3 cellular contexts compared by ENCODE assay signal in the genomic region with DNA sequence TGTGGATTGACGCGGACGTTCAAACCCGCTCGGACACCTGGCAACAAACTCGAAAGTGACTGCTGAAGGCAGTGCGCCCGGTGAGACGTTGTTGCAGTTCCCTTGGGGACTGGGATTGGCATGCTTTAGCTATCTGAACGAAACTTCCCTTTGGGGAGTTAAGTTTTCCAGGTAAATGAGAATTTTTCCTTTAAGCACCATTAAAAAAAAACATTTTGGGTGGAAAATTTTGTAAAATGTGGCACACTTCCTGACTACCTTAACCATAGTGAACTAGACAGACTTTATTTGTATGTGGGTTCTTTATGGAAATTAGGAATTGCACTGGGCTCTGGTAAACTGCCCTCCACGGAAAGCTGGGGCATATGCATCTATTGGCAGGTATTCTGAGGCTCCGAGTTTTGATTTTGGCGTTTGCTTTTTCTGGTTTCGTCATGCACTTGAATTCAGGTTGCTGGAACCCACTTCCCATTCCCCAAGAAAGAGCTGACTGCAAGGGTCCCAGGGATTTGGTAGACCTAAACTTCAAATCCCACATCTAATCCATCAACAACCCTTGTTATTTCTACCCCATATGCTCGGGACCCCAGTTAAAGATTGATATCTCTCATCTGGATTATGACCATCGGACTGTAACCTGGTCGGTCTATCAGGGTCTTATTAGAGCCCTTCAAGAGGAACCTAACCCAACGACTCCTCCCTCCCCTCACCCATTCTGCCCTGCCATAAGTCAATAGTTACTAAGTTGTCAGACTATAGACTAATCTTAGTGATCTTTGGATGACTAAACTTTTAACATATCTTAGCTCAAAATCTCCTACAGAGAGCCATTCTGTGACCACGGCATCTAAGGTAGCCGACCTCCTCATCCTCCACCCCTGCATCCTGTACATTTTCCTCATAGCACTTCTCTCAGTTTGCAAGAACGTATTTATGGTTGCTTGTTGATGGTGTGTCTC.
TF ChIP-seq lines count a peak whose summit lies in the region.

No MANE protein-coding gene starts in this region.

TF ChIP-seq in SK-N-SH, 30 proteins besides CTCF, POLR2A, EP300 and RAD21 (continued from another document and continues in another):
- TF ChIP-seq GATA2 (CRISPR knock-in tag; IDR thresholded peaks at IDR 0.05) (no peak), FOSL2 (IDR thresholded peaks at IDR 0.05; ENCODE audit: borderline replicate concordance, low read depth) (0 out of 2 replicates have a peak, but pooled peaks have one; percentile 9), TAF1 (IDR thresholded peaks at IDR 0.05; ENCODE audit: borderline replicate concordance, low read depth, low read length) (no peak), SMC3 (IDR thresholded peaks at IDR 0.05; ENCODE audit: low read depth, low read length) (no peak), RCOR1 (IDR thresholded peaks at IDR 0.05; ENCODE audit: low read length) (no peak), NFIC (IDR thresholded peaks at IDR 0.05; ENCODE audit: borderline replicate concordance) (no peak), SIN3A (IDR thresholded peaks at IDR 0.05; ENCODE audit: borderline replicate concordance, low read depth, low read length) (no peak), GABPA (IDR thresholded peaks at IDR 0.05; ENCODE audit: low read depth) (no peak), TEAD4 (IDR thresholded peaks at IDR 0.05; ENCODE audit: borderline replicate concordance, insufficient read depth) (no peak), ELF1 (IDR thresholded peaks at IDR 0.05) (no peak), POLR2AphosphoS5 (IDR thresholded peaks at IDR 0.05; ENCODE audit: low read depth, low read length) (no peak), RXRA (IDR thresholded peaks at IDR 0.05; ENCODE audit: borderline replicate concordance, low read depth) (no peak)
- TF ChIP-seq, protein P1, sequence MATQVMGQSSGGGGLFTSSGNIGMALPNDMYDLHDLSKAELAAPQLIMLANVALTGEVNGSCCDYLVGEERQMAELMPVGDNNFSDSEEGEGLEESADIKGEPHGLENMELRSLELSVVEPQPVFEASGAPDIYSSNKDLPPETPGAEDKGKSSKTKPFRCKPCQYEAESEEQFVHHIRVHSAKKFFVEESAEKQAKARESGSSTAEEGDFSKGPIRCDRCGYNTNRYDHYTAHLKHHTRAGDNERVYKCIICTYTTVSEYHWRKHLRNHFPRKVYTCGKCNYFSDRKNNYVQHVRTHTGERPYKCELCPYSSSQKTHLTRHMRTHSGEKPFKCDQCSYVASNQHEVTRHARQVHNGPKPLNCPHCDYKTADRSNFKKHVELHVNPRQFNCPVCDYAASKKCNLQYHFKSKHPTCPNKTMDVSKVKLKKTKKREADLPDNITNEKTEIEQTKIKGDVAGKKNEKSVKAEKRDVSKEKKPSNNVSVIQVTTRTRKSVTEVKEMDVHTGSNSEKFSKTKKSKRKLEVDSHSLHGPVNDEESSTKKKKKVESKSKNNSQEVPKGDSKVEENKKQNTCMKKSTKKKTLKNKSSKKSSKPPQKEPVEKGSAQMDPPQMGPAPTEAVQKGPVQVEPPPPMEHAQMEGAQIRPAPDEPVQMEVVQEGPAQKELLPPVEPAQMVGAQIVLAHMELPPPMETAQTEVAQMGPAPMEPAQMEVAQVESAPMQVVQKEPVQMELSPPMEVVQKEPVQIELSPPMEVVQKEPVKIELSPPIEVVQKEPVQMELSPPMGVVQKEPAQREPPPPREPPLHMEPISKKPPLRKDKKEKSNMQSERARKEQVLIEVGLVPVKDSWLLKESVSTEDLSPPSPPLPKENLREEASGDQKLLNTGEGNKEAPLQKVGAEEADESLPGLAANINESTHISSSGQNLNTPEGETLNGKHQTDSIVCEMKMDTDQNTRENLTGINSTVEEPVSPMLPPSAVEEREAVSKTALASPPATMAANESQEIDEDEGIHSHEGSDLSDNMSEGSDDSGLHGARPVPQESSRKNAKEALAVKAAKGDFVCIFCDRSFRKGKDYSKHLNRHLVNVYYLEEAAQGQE (IDR thresholded peaks at IDR 0.05; ENCODE audit: low read depth, low read length), result no peak
- TF ChIP-seq, protein P2, sequence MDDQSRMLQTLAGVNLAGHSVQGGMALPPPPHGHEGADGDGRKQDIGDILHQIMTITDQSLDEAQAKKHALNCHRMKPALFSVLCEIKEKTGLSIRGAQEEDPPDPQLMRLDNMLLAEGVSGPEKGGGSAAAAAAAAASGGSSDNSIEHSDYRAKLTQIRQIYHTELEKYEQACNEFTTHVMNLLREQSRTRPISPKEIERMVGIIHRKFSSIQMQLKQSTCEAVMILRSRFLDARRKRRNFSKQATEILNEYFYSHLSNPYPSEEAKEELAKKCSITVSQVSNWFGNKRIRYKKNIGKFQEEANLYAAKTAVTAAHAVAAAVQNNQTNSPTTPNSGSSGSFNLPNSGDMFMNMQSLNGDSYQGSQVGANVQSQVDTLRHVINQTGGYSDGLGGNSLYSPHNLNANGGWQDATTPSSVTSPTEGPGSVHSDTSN (IDR thresholded peaks at IDR 0.05), result peak; percentile 28; the same call in 1 of the 2 replicates
- TF ChIP-seq, protein P3, sequence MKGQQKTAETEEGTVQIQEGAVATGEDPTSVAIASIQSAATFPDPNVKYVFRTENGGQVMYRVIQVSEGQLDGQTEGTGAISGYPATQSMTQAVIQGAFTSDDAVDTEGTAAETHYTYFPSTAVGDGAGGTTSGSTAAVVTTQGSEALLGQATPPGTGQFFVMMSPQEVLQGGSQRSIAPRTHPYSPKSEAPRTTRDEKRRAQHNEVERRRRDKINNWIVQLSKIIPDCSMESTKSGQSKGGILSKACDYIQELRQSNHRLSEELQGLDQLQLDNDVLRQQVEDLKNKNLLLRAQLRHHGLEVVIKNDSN (IDR thresholded peaks at IDR 0.05; ENCODE audit: borderline replicate concordance, low read depth), result no peak

TF ChIP-seq in SK-N-SH treated with all-trans-retinoic acid at 6 μM for 48 hours, 23 proteins besides CTCF, POLR2A, EP300 and RAD21 (continued from another document):
- TF ChIP-seq ISL1 (CRISPR knock-in tag; IDR thresholded peaks at IDR 0.05) (no peak), ZNF70 (CRISPR knock-in tag; IDR thresholded peaks at IDR 0.05) (no peak), ARNTL (CRISPR knock-in tag; IDR thresholded peaks at IDR 0.05; ENCODE audit: borderline replicate concordance, low read depth) (no peak), TCF4 (CRISPR knock-in tag; IDR thresholded peaks at IDR 0.05; ENCODE audit: borderline replicate concordance) (no peak), ESRRG (CRISPR knock-in tag; IDR thresholded peaks at IDR 0.05) (no peak), OSR1 (CRISPR knock-in tag; IDR thresholded peaks at IDR 0.05) (no peak), RARB (CRISPR knock-in tag; IDR thresholded peaks at IDR 0.05) (no peak), PPARA (CRISPR knock-in tag; IDR thresholded peaks at IDR 0.05; ENCODE audit: borderline replicate concordance) (no peak), BACH2 (CRISPR knock-in tag; IDR thresholded peaks at IDR 0.05; ENCODE audit: borderline replicate concordance) (no peak), ZNF565 (CRISPR knock-in tag; conservative IDR thresholded peaks at IDR 0.05; ENCODE audit: low read depth) (no peak), ZFP3 (CRISPR knock-in tag; IDR thresholded peaks at IDR 0.05) (no peak), TOX (CRISPR knock-in tag; IDR thresholded peaks at IDR 0.05; ENCODE audit: borderline replicate concordance) (no peak)
- TF ChIP-seq, protein P4, sequence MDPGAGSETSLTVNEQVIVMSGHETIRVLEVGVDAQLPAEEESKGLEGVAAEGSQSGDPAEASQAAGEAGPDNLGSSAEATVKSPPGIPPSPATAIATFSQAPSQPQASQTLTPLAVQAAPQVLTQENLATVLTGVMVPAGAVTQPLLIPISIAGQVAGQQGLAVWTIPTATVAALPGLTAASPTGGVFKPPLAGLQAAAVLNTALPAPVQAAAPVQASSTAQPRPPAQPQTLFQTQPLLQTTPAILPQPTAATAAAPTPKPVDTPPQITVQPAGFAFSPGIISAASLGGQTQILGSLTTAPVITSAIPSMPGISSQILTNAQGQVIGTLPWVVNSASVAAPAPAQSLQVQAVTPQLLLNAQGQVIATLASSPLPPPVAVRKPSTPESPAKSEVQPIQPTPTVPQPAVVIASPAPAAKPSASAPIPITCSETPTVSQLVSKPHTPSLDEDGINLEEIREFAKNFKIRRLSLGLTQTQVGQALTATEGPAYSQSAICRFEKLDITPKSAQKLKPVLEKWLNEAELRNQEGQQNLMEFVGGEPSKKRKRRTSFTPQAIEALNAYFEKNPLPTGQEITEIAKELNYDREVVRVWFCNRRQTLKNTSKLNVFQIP (CRISPR knock-in tag; IDR thresholded peaks at IDR 0.05; ENCODE audit: borderline replicate concordance, low read depth), result no peak

TF ChIP-seq in WTC11, 78 proteins besides CTCF, POLR2A, EP300 and RAD21 (continued from another document):
- TF ChIP-seq, protein P5, sequence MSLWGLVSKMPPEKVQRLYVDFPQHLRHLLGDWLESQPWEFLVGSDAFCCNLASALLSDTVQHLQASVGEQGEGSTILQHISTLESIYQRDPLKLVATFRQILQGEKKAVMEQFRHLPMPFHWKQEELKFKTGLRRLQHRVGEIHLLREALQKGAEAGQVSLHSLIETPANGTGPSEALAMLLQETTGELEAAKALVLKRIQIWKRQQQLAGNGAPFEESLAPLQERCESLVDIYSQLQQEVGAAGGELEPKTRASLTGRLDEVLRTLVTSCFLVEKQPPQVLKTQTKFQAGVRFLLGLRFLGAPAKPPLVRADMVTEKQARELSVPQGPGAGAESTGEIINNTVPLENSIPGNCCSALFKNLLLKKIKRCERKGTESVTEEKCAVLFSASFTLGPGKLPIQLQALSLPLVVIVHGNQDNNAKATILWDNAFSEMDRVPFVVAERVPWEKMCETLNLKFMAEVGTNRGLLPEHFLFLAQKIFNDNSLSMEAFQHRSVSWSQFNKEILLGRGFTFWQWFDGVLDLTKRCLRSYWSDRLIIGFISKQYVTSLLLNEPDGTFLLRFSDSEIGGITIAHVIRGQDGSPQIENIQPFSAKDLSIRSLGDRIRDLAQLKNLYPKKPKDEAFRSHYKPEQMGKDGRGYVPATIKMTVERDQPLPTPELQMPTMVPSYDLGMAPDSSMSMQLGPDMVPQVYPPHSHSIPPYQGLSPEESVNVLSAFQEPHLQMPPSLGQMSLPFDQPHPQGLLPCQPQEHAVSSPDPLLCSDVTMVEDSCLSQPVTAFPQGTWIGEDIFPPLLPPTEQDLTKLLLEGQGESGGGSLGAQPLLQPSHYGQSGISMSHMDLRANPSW (CRISPR knock-in tag; conservative IDR thresholded peaks at IDR 0.05; ENCODE audit: low read depth), result no peak
- TF ChIP-seq, protein P3 (CRISPR knock-in tag; IDR thresholded peaks at IDR 0.05), result no peak
- TF ChIP-seq ETV6 (CRISPR knock-in tag; IDR thresholded peaks at IDR 0.05) (no peak), JAZF1 (CRISPR knock-in tag; IDR thresholded peaks at IDR 0.05) (no peak), RELA (CRISPR knock-in tag; IDR thresholded peaks at IDR 0.05; ENCODE audit: borderline replicate concordance) (no peak), IRF2 (CRISPR knock-in tag; IDR thresholded peaks at IDR 0.05; ENCODE audit: borderline replicate concordance, low read depth) (no peak), FOXK1 (CRISPR knock-in tag; IDR thresholded peaks at IDR 0.05) (no peak), ZNF121 (CRISPR knock-in tag; IDR thresholded peaks at IDR 0.05) (no peak), ZNF219 (CRISPR knock-in tag; IDR thresholded peaks at IDR 0.05; ENCODE audit: borderline replicate concordance) (no peak), CBFB (CRISPR knock-in tag; IDR thresholded peaks at IDR 0.05; ENCODE audit: low read depth) (no peak), ESRRA (CRISPR knock-in tag; IDR thresholded peaks at IDR 0.05; ENCODE audit: borderline replicate concordance) (no peak)
- TF ChIP-seq, protein P6, sequence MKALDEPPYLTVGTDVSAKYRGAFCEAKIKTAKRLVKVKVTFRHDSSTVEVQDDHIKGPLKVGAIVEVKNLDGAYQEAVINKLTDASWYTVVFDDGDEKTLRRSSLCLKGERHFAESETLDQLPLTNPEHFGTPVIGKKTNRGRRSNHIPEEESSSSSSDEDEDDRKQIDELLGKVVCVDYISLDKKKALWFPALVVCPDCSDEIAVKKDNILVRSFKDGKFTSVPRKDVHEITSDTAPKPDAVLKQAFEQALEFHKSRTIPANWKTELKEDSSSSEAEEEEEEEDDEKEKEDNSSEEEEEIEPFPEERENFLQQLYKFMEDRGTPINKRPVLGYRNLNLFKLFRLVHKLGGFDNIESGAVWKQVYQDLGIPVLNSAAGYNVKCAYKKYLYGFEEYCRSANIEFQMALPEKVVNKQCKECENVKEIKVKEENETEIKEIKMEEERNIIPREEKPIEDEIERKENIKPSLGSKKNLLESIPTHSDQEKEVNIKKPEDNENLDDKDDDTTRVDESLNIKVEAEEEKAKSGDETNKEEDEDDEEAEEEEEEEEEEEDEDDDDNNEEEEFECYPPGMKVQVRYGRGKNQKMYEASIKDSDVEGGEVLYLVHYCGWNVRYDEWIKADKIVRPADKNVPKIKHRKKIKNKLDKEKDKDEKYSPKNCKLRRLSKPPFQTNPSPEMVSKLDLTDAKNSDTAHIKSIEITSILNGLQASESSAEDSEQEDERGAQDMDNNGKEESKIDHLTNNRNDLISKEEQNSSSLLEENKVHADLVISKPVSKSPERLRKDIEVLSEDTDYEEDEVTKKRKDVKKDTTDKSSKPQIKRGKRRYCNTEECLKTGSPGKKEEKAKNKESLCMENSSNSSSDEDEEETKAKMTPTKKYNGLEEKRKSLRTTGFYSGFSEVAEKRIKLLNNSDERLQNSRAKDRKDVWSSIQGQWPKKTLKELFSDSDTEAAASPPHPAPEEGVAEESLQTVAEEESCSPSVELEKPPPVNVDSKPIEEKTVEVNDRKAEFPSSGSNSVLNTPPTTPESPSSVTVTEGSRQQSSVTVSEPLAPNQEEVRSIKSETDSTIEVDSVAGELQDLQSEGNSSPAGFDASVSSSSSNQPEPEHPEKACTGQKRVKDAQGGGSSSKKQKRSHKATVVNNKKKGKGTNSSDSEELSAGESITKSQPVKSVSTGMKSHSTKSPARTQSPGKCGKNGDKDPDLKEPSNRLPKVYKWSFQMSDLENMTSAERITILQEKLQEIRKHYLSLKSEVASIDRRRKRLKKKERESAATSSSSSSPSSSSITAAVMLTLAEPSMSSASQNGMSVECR (CRISPR knock-in tag; IDR thresholded peaks at IDR 0.05; ENCODE audit: borderline replicate concordance), result no peak
- TF ChIP-seq, protein P7, sequence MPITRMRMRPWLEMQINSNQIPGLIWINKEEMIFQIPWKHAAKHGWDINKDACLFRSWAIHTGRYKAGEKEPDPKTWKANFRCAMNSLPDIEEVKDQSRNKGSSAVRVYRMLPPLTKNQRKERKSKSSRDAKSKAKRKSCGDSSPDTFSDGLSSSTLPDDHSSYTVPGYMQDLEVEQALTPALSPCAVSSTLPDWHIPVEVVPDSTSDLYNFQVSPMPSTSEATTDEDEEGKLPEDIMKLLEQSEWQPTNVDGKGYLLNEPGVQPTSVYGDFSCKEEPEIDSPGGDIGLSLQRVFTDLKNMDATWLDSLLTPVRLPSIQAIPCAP (CRISPR knock-in tag; IDR thresholded peaks at IDR 0.05), result no peak
- TF ChIP-seq, protein P8, sequence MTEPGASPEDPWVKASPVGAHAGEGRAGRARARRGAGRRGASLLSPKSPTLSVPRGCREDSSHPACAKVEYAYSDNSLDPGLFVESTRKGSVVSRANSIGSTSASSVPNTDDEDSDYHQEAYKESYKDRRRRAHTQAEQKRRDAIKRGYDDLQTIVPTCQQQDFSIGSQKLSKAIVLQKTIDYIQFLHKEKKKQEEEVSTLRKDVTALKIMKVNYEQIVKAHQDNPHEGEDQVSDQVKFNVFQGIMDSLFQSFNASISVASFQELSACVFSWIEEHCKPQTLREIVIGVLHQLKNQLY (CRISPR knock-in tag; IDR thresholded peaks at IDR 0.05), result no peak
TF ChIP-seq in WTC11: peak in this region for 0.
